Comparison of ENCODE assay signal across 8 cellular contexts in genomic region chr22:19909350-19910179, GRCh38. TPM values are rescaled to one million over a fixed set of nuclear protein-coding genes. Genes with fewer than 3 reads are reported as not detected.
DNase-seq lines count a peak whose midpoint lies in the region; ATAC-seq and TF ChIP-seq lines count a peak whose summit lies in the region.

No MANE protein-coding gene starts in this region.

- H3K27me3 ChIP-seq in CD8-positive, alpha-beta memory T cell (ENCODE audit: insufficient read depth, low read length, poor library complexity, severe bottlenecking): no peaks in the 10 kb centered on the region
- H3K27me3 ChIP-seq in PC-9 (ENCODE audit: insufficient read depth, low read depth) (no peaks in the 10 kb centered on the region), esophagus squamous epithelium (no peaks in the 10 kb centered on the region)

- no peaks in the 10 kb centered on the region for H3K79me2 ChIP-seq in PC-9 (ENCODE audit: low read depth)

- H3F3A ChIP-seq in PC-9 (ENCODE audit: insufficient read depth, low read depth): no peaks in the 10 kb centered on the region

- peaks cover 15% of the 10 kb centered on the region for H3K36me3 ChIP-seq in CD8-positive, alpha-beta memory T cell (ENCODE audit: insufficient read depth, low read length)
- H3K36me3 ChIP-seq in PC-9 (ENCODE audit: low read depth) (no peaks in the 10 kb centered on the region), esophagus squamous epithelium (peaks cover 3 to 81% (median 4%) of the 10 kb centered on the region in 3 donors)

- peaks cover 1 to 8% (median 4%) of the 10 kb centered on the region in 3 donors for H3K4me1 Mint-ChIP-seq in CD8-positive, alpha-beta memory T cell
- peaks cover 6 to 8% of the 10 kb centered on the region in 2 donors for H3K4me1 Mint-ChIP-seq in natural killer cell
- peaks cover 10% of the 10 kb centered on the region for H3K4me1 Mint-ChIP-seq in stimulated activated effector memory CD8-positive, alpha-beta T cell treated with anti-CD3 and anti-CD28 coated beads, Interleukin-12 subunit alpha, Interleukin-12 subunit beta, amount 100 ng/mL, for 72 hours

- no peaks in the 10 kb centered on the region for H4K20me1 ChIP-seq in PC-9 (ENCODE audit: insufficient read depth)

- CTCF ChIA-PET in CD8-positive, alpha-beta memory T cell (lab: Charles Lee): interaction anchor here (0.6 to 5.5 kb wide), 16 partner anchors 9 to 189 kb away, joined by 3 to 111 read pairs (median 4); no protein-coding TSS in a partner anchor
- CTCF ChIA-PET in PC-9 (lab: Charles Lee): interaction anchor here (0.7 to 1.0 kb wide), 2 partner anchors 168 to 179 kb away, joined by 3 to 10 read pairs; no protein-coding TSS in a partner anchor

- POLR2A ChIA-PET in CD8-positive, alpha-beta memory T cell (lab: Charles Lee): interaction anchor here (0.7 to 1.0 kb wide), 2 partner anchors 33 to 179 kb away, joined by 4 read pairs; no protein-coding TSS in a partner anchor
- POLR2A ChIA-PET in PC-9 (lab: Charles Lee; ENCODE audit: unreplicated experiment): no interaction called here

- ATAC-seq in natural killer cell (peak; percentile 84 to 96 (median 92)), GM19463 (IDR thresholded peaks at IDR 0.05; ENCODE audit: unreplicated experiment) (no peak)
- ATAC-seq in stimulated activated effector memory CD8-positive, alpha-beta T cell treated with anti-CD3 and anti-CD28 coated beads, Interleukin-12 subunit alpha, Interleukin-12 subunit beta, amount 100 ng/mL, for 72 hours: peak; percentile 90

- TF ChIP-seq POLR2A in esophagus squamous epithelium (IDR thresholded peaks at IDR 0.05): no peak

- WGBS in esophagus squamous epithelium, 2 donors: 35 to 45% methylated on average over 4 to 6 of the region's 6 CpGs

- H3K4me2 ChIP-seq in PC-9: no peak overlapping the region

- intact Hi-C loops in PC-9 (cut with micrococcal nuclease; ENCODE audit: unreplicated experiment): loop anchor here (1.0 to 5.0 kb wide), 2 partner anchors 179 to 277 kb away; no protein-coding TSS in a partner anchor
- intact Hi-C loops in esophagus squamous epithelium (cut with DNase I): loop anchor here (2.0 kb wide), 1 partner anchor 179 kb away; no protein-coding TSS in a partner anchor
- intact Hi-C loops in natural killer cell (cut with micrococcal nuclease): loop anchor here (1.0 kb wide), 1 partner anchor 179 kb away; no protein-coding TSS in a partner anchor

- no peak overlapping the region for H3K27ac ChIP-seq in CD8-positive, alpha-beta memory T cell (ENCODE audit: low read depth, low read length)
- H3K27ac ChIP-seq in PC-9 (no peak overlapping the region), esophagus squamous epithelium (no peak overlapping the region)

- no TSS peak for BruUV-seq in PC-9 (replicated peaks; lab: Mats Ljungman, UMichigan)

- TF ChIP-seq CTCF in PC-9 (conservative IDR thresholded peaks at IDR 0.05) (peak; percentile 86), esophagus squamous epithelium (IDR thresholded peaks at IDR 0.05) (peak; percentile 81 to 94 (median 91)), natural killer cell (IDR thresholded peaks at IDR 0.05) (peak; percentile 68)

- H3K27me3 Mint-ChIP-seq in CD8-positive, alpha-beta memory T cell: no peaks in the 10 kb centered on the region
- no peaks in the 10 kb centered on the region for H3K27me3 Mint-ChIP-seq in natural killer cell (ENCODE audit: low read depth in 2 of 2)

- H3K9me3 Mint-ChIP-seq in CD8-positive, alpha-beta memory T cell: no peaks in the 10 kb centered on the region
- H3K9me3 Mint-ChIP-seq in natural killer cell: no peaks in the 10 kb centered on the region
- no peaks in the 10 kb centered on the region for H3K9me3 Mint-ChIP-seq in stimulated activated effector memory CD8-positive, alpha-beta T cell treated with anti-CD3 and anti-CD28 coated beads, Interleukin-12 subunit alpha, Interleukin-12 subunit beta, amount 100 ng/mL, for 72 hours

- no peaks in the 10 kb centered on the region for H3K9me2 ChIP-seq in PC-9 (ENCODE audit: insufficient read depth)

- H3K4me3 ChIP-seq in CD8-positive, alpha-beta memory T cell (ENCODE audit: low read length): no peak overlapping the region
- H3K4me3 ChIP-seq in PC-9 (no peak overlapping the region), esophagus squamous epithelium (no peak overlapping the region)

- H3K36me3 Mint-ChIP-seq in CD8-positive, alpha-beta memory T cell: peaks cover 14 to 53% (median 24%) of the 10 kb centered on the region in 3 donors
- H3K36me3 Mint-ChIP-seq in natural killer cell: peaks cover 10% of the 10 kb centered on the region
- peaks cover 23% of the 10 kb centered on the region for H3K36me3 Mint-ChIP-seq in stimulated activated effector memory CD8-positive, alpha-beta T cell treated with anti-CD3 and anti-CD28 coated beads, Interleukin-12 subunit alpha, Interleukin-12 subunit beta, amount 100 ng/mL, for 72 hours

- DNase-seq in CD8-positive, alpha-beta memory T cell: peak; percentile 65 to 85 (median 76)
- DNase-seq in HuH-7.5 (ENCODE audit: low spot score) (peak; percentile 87), PC-9 (peak in 1 of 2 experiments; percentile 66), activated T-cell treated with anti-CD3 and anti-CD28 coated beads for 4 hours (peak; percentile 78), esophagus squamous epithelium (lab: John Stamatoyannopoulos, UW) (no peak), natural killer cell (peak; percentile 73)
- peak; percentile 67 to 87 for DNase-seq in stimulated activated effector memory CD8-positive, alpha-beta T cell treated with anti-CD3 and anti-CD28 coated beads, Interleukin-12 subunit alpha, Interleukin-12 subunit beta, amount 100 ng/mL, for 72 hours (ENCODE audit: low spot score in 2 of 2)

- H3K27ac Mint-ChIP-seq in CD8-positive, alpha-beta memory T cell: peak overlapping the region in 5 of 8 donors; percentile 12 to 96 (median 87)
- H3K27ac Mint-ChIP-seq in natural killer cell: peak overlapping the region; percentile 61 to 83
- peak overlapping the region; percentile 68 for H3K27ac Mint-ChIP-seq in stimulated activated effector memory CD8-positive, alpha-beta T cell treated with anti-CD3 and anti-CD28 coated beads, Interleukin-12 subunit alpha, Interleukin-12 subunit beta, amount 100 ng/mL, for 72 hours

- no peak overlapping the region for H2AFZ ChIP-seq in PC-9

- no peaks in the 10 kb centered on the region for H3K9me3 ChIP-seq in CD8-positive, alpha-beta memory T cell (ENCODE audit: low read length)
- no peaks in the 10 kb centered on the region for H3K9me3 ChIP-seq in PC-9 (ENCODE audit: insufficient read depth, low read depth)
- H3K9me3 ChIP-seq in esophagus squamous epithelium: no peaks in the 10 kb centered on the region

- peaks cover 6% of the 10 kb centered on the region for H3K4me1 ChIP-seq in CD8-positive, alpha-beta memory T cell (ENCODE audit: insufficient read depth, low read length)
- H3K4me1 ChIP-seq in PC-9 (replicated peaks; ENCODE audit: insufficient read depth) (no peaks in the 10 kb centered on the region), esophagus squamous epithelium (peaks cover 0 to 9% (median 0%) of the 10 kb centered on the region in 3 donors)

- peak overlapping the region in 1 of 7 donors; percentile 57 for H3K4me3 Mint-ChIP-seq in CD8-positive, alpha-beta memory T cell
- no peak overlapping the region for H3K4me3 Mint-ChIP-seq in natural killer cell
- no peak overlapping the region for H3K4me3 Mint-ChIP-seq in stimulated activated effector memory CD8-positive, alpha-beta T cell treated with anti-CD3 and anti-CD28 coated beads, Interleukin-12 subunit alpha, Interleukin-12 subunit beta, amount 100 ng/mL, for 72 hours

RNA-seq across cellular contexts. Expression of gene COMT, which starts 32.0 kb away (rescaled TPM):
- total RNA-seq in CD8-positive, alpha-beta memory T cell: 10 to 100 TPM; 89.3 to 93.7 TPM
- polyA plus RNA-seq in CD8-positive, alpha-beta memory T cell: 92.7 TPM
- total RNA-seq in PC-9 (2021) (99.9 and 107 TPM in 2 replicates), esophagus squamous epithelium (100 to 1,000 TPM; 210 to 422 (median 234) TPM), natural killer cell (10 to 100 TPM; 37.5 to 56.2 (median 38.2) TPM)

RNA-seq across cellular contexts. Expression of gene TXNRD2, which starts 32.1 kb away (rescaled TPM):
- total RNA-seq in CD8-positive, alpha-beta memory T cell: 10 to 100 TPM; 27.6 to 27.9 TPM
- 13.8 TPM for polyA plus RNA-seq in CD8-positive, alpha-beta memory T cell
- total RNA-seq in PC-9 (2021) (21.7 and 22.4 TPM in 2 replicates), esophagus squamous epithelium (10 to 100 TPM in 2 of 4 donors, 1 to 10 TPM in 2; 8.0 to 11.3 (median 10.4) TPM), natural killer cell (10 to 100 TPM; 23.5 to 37.3 (median 24.4) TPM)

RNA-seq across cellular contexts. Expression of gene GNB1L, which starts 54.9 kb away (rescaled TPM):
- total RNA-seq in CD8-positive, alpha-beta memory T cell: 10 to 100 TPM; 16.6 to 17.9 TPM
- polyA plus RNA-seq in CD8-positive, alpha-beta memory T cell: 14.2 TPM
- total RNA-seq in PC-9 (2021) (10.3 and 13.9 TPM in 2 replicates), esophagus squamous epithelium (1 to 10 TPM; 5.7 to 8.5 (median 6.4) TPM), natural killer cell (1 to 10 TPM; 5.1 to 5.3 (median 5.3) TPM)

RNA-seq across cellular contexts. Expression of gene RTL10, which starts 54.9 kb away (rescaled TPM):
- 10 to 100 TPM; 18.1 to 23.2 TPM for total RNA-seq in CD8-positive, alpha-beta memory T cell
- polyA plus RNA-seq in CD8-positive, alpha-beta memory T cell: 10.8 TPM
- total RNA-seq in PC-9 (2021) (20.9 and 23.5 TPM in 2 replicates), esophagus squamous epithelium (10 to 100 TPM in 2 of 4 donors, 1 to 10 TPM in 2; 9.4 to 18.2 (median 11.4) TPM), natural killer cell (10 to 100 TPM in 2 of 3 donors, 1 to 10 TPM in 1; 6.4 to 12.5 (median 11.7) TPM)
